8 cellular contexts compared by ENCODE assay signal in the genomic region with DNA sequence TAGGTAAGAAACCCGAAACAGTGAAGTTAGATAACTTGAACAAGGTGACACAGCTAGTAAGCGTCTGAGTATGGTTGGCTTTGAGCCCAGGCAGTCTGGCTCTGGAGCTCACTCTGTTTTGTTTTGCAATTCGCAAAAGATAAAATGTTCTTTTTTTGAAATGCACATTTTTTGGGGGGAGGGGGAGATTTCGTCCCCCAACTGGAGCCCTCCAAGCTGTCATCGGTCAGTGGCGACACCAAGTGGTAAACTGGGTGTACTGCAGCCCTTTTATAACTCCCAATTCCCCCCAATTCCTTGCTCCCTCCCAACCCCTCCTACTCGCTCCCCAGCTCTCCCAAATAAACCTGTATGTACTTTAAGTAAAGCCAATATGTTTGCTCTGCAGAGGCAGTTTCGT. TPM values are rescaled to one million over a fixed set of nuclear protein-coding genes. Genes with fewer than 3 reads are reported as not detected.
DNase-seq lines count a peak whose midpoint lies in the region; ATAC-seq and TF ChIP-seq lines count a peak whose summit lies in the region.

No MANE protein-coding gene starts in this region.

- H3K27ac ChIP-seq in MM.1S (ENCODE audit: low read length): no peak overlapping the region

- TF ChIP-seq CTCF in MM.1S (IDR thresholded peaks at IDR 0.05; ENCODE audit: low read length): peak; percentile 74

- no peaks in the 10 kb centered on the region for H4K20me1 ChIP-seq in MM.1S (ENCODE audit: insufficient read depth, low read length)

- no peak overlapping the region for H3K9ac ChIP-seq in MM.1S (ENCODE audit: low read length)

- H3K79me2 ChIP-seq in MM.1S (ENCODE audit: low read length): no peaks in the 10 kb centered on the region

- H3F3A ChIP-seq in MM.1S (ENCODE audit: insufficient read depth, low read length): no peaks in the 10 kb centered on the region

- DNase-seq in NCI-H510A treated with DMSO at 0.1 percent for 48 hours (lab: John Stamatoyannopoulos, UW) (peak; percentile 1), NCI-H510A (lab: John Stamatoyannopoulos, UW) (no peak), MM.1S (peak; percentile 21), left ventricle myocardium superior (peak; percentile 44), NCI-H187 treated with DMSO at 0.1 percent for 48 hours (lab: John Stamatoyannopoulos, UW) (no peak)
- DNase-seq in activated T-helper 9 cell treated with anti-CD3 and anti-CD28 coated beads, Interleukin-2, amount 50 U/mL, for 16 hours (ENCODE audit: low read depth): peak; percentile 6
- DNase-seq in stimulated activated CD4-positive, alpha-beta T cell treated with anti-CD3 and anti-CD28 coated beads, Interleukin-4, amount 100 ng/mL, for 1 hour: peak; percentile 12

- no peak overlapping the region for H3K27ac Mint-ChIP-seq in activated T-helper 17 cell treated with anti-CD3 and anti-CD28 coated beads, Interleukin-2, amount 50 U/mL, for 72 hours

- no peaks in the 10 kb centered on the region for H3K36me3 Mint-ChIP-seq in activated T-helper 17 cell treated with anti-CD3 and anti-CD28 coated beads, Interleukin-2, amount 50 U/mL, for 72 hours (ENCODE audit: low read depth)

- no peaks in the 10 kb centered on the region for H3K36me3 ChIP-seq in MM.1S (replicated peaks; ENCODE audit: insufficient read depth, low read length)

- H3K9me3 Mint-ChIP-seq in activated T-helper 17 cell treated with anti-CD3 and anti-CD28 coated beads, Interleukin-2, amount 50 U/mL, for 72 hours: no peaks in the 10 kb centered on the region

- no peaks in the 10 kb centered on the region for H3K9me2 ChIP-seq in MM.1S (replicated peaks; ENCODE audit: insufficient read depth, low read length)

- no peaks in the 10 kb centered on the region for H3K9me3 ChIP-seq in MM.1S (replicated peaks; ENCODE audit: insufficient read depth, low read length)

- H3K4me3 ChIP-seq in MM.1S (ENCODE audit: low read length): no peak overlapping the region

- intact Hi-C loops in left ventricle myocardium superior (cut with micrococcal nuclease): loop anchor here (5.0 kb wide), 1 partner anchor 163 kb away; no protein-coding TSS in a partner anchor

- no peak overlapping the region for H2AFZ ChIP-seq in MM.1S (ENCODE audit: low read length)

- no peaks in the 10 kb centered on the region for H3K4me1 ChIP-seq in MM.1S (ENCODE audit: low read length)

- no peak for ATAC-seq in left ventricle myocardium superior
- no peak for ATAC-seq in activated T-helper 17 cell treated with anti-CD3 and anti-CD28 coated beads, Interleukin-2, amount 50 U/mL, for 72 hours (replicated peaks)

- no peak overlapping the region for H3K4me3 Mint-ChIP-seq in activated T-helper 17 cell treated with anti-CD3 and anti-CD28 coated beads, Interleukin-2, amount 50 U/mL, for 72 hours

- no peak overlapping the region for H3K4me2 ChIP-seq in MM.1S (ENCODE audit: low read depth, low read length)

- no peaks in the 10 kb centered on the region for H3K27me3 ChIP-seq in MM.1S (replicated peaks; ENCODE audit: insufficient read depth, low read length)

- no peaks in the 10 kb centered on the region for H3K4me1 Mint-ChIP-seq in activated T-helper 17 cell treated with anti-CD3 and anti-CD28 coated beads, Interleukin-2, amount 50 U/mL, for 72 hours

- no peaks in the 10 kb centered on the region for H3K27me3 Mint-ChIP-seq in activated T-helper 17 cell treated with anti-CD3 and anti-CD28 coated beads, Interleukin-2, amount 50 U/mL, for 72 hours

RNA-seq across cellular contexts. Expression of a gene that starts 2.8 kb away (rescaled TPM):
- 2.3 TPM for total RNA-seq in left ventricle myocardium superior
- 1 to 10 TPM; 3.1 to 4.3 TPM for total RNA-seq in activated T-helper 17 cell treated with anti-CD3 and anti-CD28 coated beads, Interleukin-2, amount 50 U/mL, for 72 hours

RNA-seq across cellular contexts. Expression of a gene that starts 40.3 kb away (rescaled TPM):
- 1.9 TPM for total RNA-seq in left ventricle myocardium superior
- 1 to 10 TPM; 1.1 to 1.5 TPM for total RNA-seq in activated T-helper 17 cell treated with anti-CD3 and anti-CD28 coated beads, Interleukin-2, amount 50 U/mL, for 72 hours

Comparison
In these comparisons a context has a peak if more than half of its experiments do, and no peak if none do; other contexts are left out.
1. DNase-seq: peak in NCI-H510A treated with DMSO at 0.1 percent for 48 hours (single experiment), MM.1S (single experiment), activated T-helper 9 cell treated with anti-CD3 and anti-CD28 coated beads, Interleukin-2, amount 50 U/mL, for 16 hours (single experiment), left ventricle myocardium superior (single experiment) and stimulated activated CD4-positive, alpha-beta T cell treated with anti-CD3 and anti-CD28 coated beads, Interleukin-4, amount 100 ng/mL, for 1 hour (single experiment); none in NCI-H510A (single experiment) and NCI-H187 treated with DMSO at 0.1 percent for 48 hours (single experiment).